18 cellular contexts compared by ENCODE assay signal in genomic region chr2:227740705-227741104, GRCh38. TPM values are rescaled to one million over a fixed set of nuclear protein-coding genes. Genes with fewer than 3 reads are reported as not detected.
DNase-seq lines count a peak whose midpoint lies in the region; FAIRE-seq and TF ChIP-seq lines count a peak whose summit lies in the region.
"Not testable (repeated sequence)": the region's sequence is repeated elsewhere in the genome, so short reads cannot be mapped to it uniquely, and the experiment has no call there.
"Had no signal": no experiment of that assay in that cellular context is flagged by ENCODE, and none has a peak within 500 bp of the region (broad histone marks: within the 10 kb centered on the region; RNA-seq: fewer than 3 reads in every experiment).

No MANE protein-coding gene starts in this region.

- H3K4me3 ChIP-seq in BE2C (ENCODE audit: low read depth, low read length); LNCaP clone FGC (ENCODE audit: low read depth, low read length); NT2/D1 (ENCODE audit: insufficient read length, low read depth); H1 (ENCODE audit: extremely low read depth in 1 of 4, insufficient read depth in 2 of 4, low read depth in 3 of 4, low read length in 4 of 4); kidney epithelial cell (ENCODE audit: low read depth, low read length); retinal pigment epithelial cell (ENCODE audit: low read length): not testable (repeated sequence)

- not testable (repeated sequence) for H3K4me1 ChIP-seq in BE2C; NT2/D1 (ENCODE audit: insufficient read depth, insufficient read length); H1 (replicated peaks in 1 of 4; ENCODE audit: control insufficient read depth in 3 of 4, insufficient read depth in 4 of 4, low read length in 3 of 4)

- not testable (repeated sequence) for H4K5ac ChIP-seq in H1 (ENCODE audit: insufficient read length, low read depth, low read length)

- H2BK5ac ChIP-seq in H1 (ENCODE audit: low read depth, low read length): not testable (repeated sequence)

- H2BK20ac ChIP-seq in H1 (ENCODE audit: low read length): not testable (repeated sequence)

- H3K9ac ChIP-seq in NT2/D1 (ENCODE audit: insufficient read length, low read depth); H1 (replicated peaks in 1 of 4; ENCODE audit: extremely low read depth in 1 of 4, low read depth in 3 of 4, low read length in 3 of 4): not testable (repeated sequence)

- CTCF ChIA-PET in H1 (lab: Charles Lee; ENCODE audit: partially characterized antibody): interaction anchor here (0.6 to 2.8 kb wide), 23 partner anchors 9 to 1527 kb away, joined by 3 to 24 read pairs (median 4); no protein-coding TSS in a partner anchor

- H4K91ac ChIP-seq in H1 (replicated peaks; ENCODE audit: insufficient read length, low read length): not testable (repeated sequence)

- peak; percentile 47 to 59; a peak in 3 of 4 replicates for TF ChIP-seq RAD21 in H1 (IDR thresholded peaks at IDR 0.05 in 1 of 2, conservative IDR thresholded peaks at IDR 0.05 in 1 of 2; ENCODE audit: low read depth in 2 of 2, low read length in 2 of 2)

- not testable (repeated sequence) for H3K4ac ChIP-seq in H1 (replicated peaks; ENCODE audit: insufficient read length, low read depth, low read length)

- H3K56ac ChIP-seq in H1 (replicated peaks; ENCODE audit: insufficient read length, low read depth, low read length): not testable (repeated sequence)

- not testable (repeated sequence) for H3K79me1 ChIP-seq in H1 (ENCODE audit: low read depth, low read length)

- H3K9me3 ChIP-seq in BE2C; NT2/D1 (ENCODE audit: insufficient read depth, low read length); H1 (ENCODE audit: insufficient read depth in 2 of 2, low read depth in 1 of 2, low read length in 1 of 2): not testable (repeated sequence)

- H2BK12ac ChIP-seq in H1 (ENCODE audit: low read depth, low read length): not testable (repeated sequence)

- not testable (repeated sequence) for H2BK15ac ChIP-seq in H1 (ENCODE audit: low read length)

- not testable (repeated sequence) for H3K4me2 ChIP-seq in H1 (ENCODE audit: insufficient read depth in 1 of 2, low read depth in 2 of 2, low read length in 2 of 2)

- H2BK120ac ChIP-seq in H1 (replicated peaks; ENCODE audit: low read depth, low read length): not testable (repeated sequence)

- H3K23ac ChIP-seq in H1 (ENCODE audit: insufficient read length): not testable (repeated sequence)

- H3K36me3 ChIP-seq in BE2C; NT2/D1 (ENCODE audit: insufficient read depth, insufficient read length, low read length); H1 (ENCODE audit: control insufficient read depth in 2 of 4, insufficient read depth in 4 of 4, low read length in 3 of 4); kidney epithelial cell (ENCODE audit: control insufficient read depth, insufficient read depth, low read length): not testable (repeated sequence)

- TF ChIP-seq POLR2A in H1 (IDR thresholded peaks at IDR 0.05; ENCODE audit: control extremely low read depth in 1 of 2, low read depth in 2 of 2, low read length in 2 of 2): not testable (repeated sequence)

- FAIRE-seq in H1 (lab: Jason Lieb, UNC): not testable (repeated sequence)

- TF ChIP-seq CTCF in BE2C (IDR thresholded peaks at IDR 0.05; ENCODE audit: low read depth, low read length): peak; percentile 17
- TF ChIP-seq CTCF in GM12872 (IDR thresholded peaks at IDR 0.05; ENCODE audit: insufficient read depth, low read depth, low read length): 0 out of 3 replicates have a peak, but pooled peaks have one; percentile 13
- TF ChIP-seq CTCF in LNCaP clone FGC (IDR thresholded peaks at IDR 0.05; ENCODE audit: control insufficient read depth, extremely low read depth, insufficient read depth): 0 out of 2 replicates have a peak, but pooled peaks have one; percentile 5
- peak; percentile 39 to 65 (median 54) for TF ChIP-seq CTCF in H1 (IDR thresholded peaks at IDR 0.05; ENCODE audit: control extremely low read depth in 1 of 3, insufficient read depth in 1 of 3, low read depth in 1 of 3, low read length in 3 of 3)
- peak; percentile 31 for TF ChIP-seq CTCF in kidney epithelial cell (IDR thresholded peaks at IDR 0.05; ENCODE audit: insufficient read depth, low read length, poor library complexity, severe bottlenecking)
- TF ChIP-seq CTCF in retinal pigment epithelial cell (conservative IDR thresholded peaks at IDR 0.05; ENCODE audit: low read depth, low read length): peak; percentile 23

- H3K14ac ChIP-seq in H1 (ENCODE audit: insufficient read length): not testable (repeated sequence)

- not testable (repeated sequence) for H3K27ac ChIP-seq in H1 (ENCODE audit: low read depth, low read length)

- not testable (repeated sequence) for DNase-seq in BE2C; LNCaP clone FGC (ENCODE audit: low read depth); kidney epithelial cell (ENCODE audit: low read depth); retinal pigment epithelial cell (ENCODE audit: low read depth)
- peak; percentile 50 for DNase-seq in NT2/D1 (ENCODE audit: low read depth, low spot score)
- DNase-seq in activated CD4-positive, alpha-beta T cell treated with anti-CD3 and anti-CD28 coated beads for 48 hours: peak; percentile 35
- DNase-seq in H1 (ENCODE audit: low read depth in 1 of 2, low spot score in 2 of 2): peak in 1 of 2 experiments; percentile 66

- not testable (repeated sequence) for H3K27me3 ChIP-seq in BE2C; NT2/D1 (ENCODE audit: insufficient read depth, insufficient read length); H1 (replicated peaks in 1 of 4; ENCODE audit: control insufficient read depth in 3 of 4, extremely low read depth in 1 of 4, insufficient read depth in 3 of 4, low read length in 3 of 4); kidney epithelial cell (ENCODE audit: control insufficient read depth, insufficient read depth, low read length)

- not testable (repeated sequence) for H4K20me1 ChIP-seq in H1 (replicated peaks in 1 of 2; ENCODE audit: control insufficient read depth in 1 of 2, insufficient read depth in 2 of 2, low read length in 2 of 2)

- H4K8ac ChIP-seq in H1 (ENCODE audit: extremely low read depth, insufficient read depth, low read length): not testable (repeated sequence)

- H3K18ac ChIP-seq in H1 (ENCODE audit: extremely low read depth, low read length): not testable (repeated sequence)

- not testable (repeated sequence) for H2AFZ ChIP-seq in H1 (ENCODE audit: low read length)

- POLR2A ChIA-PET in H1 (lab: Charles Lee; ENCODE audit: partially characterized antibody): interaction anchor here (0.8 kb wide), 1 partner anchor 25 kb away, joined by 4 read pairs; no protein-coding TSS in a partner anchor

- 60% methylated on average over 6 of the region's 7 CpGs; no CpG with 5 or more reads in 1 of the 2 experiments for WGBS in H1 (ENCODE audit: extremely low coverage in 1 of 2, insufficient coverage in 1 of 2, insufficient read length in 1 of 2, insufficient replicate concordance in 2 of 2, low coverage in 1 of 2, low lambda C conversion rate in 2 of 2, missing lambda C conversion rate in 1 of 2), 2 experiments

- not testable (repeated sequence) for TF ChIP-seq EP300 in H1 (IDR thresholded peaks at IDR 0.05; ENCODE audit: borderline replicate concordance in 1 of 2, low read depth in 2 of 2, low read length in 2 of 2)

- not testable (repeated sequence) for H2AK5ac ChIP-seq in H1 (ENCODE audit: low read depth, low read length)

- not testable (repeated sequence) for H3K79me2 ChIP-seq in H1 (ENCODE audit: control insufficient read depth in 1 of 2, insufficient read depth in 2 of 2, low read length in 2 of 2)

- H3K23me2 ChIP-seq in H1 (ENCODE audit: low read depth, low read length): not testable (repeated sequence)

RNA-seq across cellular contexts. Expression of gene SCYGR8, which starts 5.0 kb away (rescaled TPM):
- not detected for polyA plus RNA-seq in BE2C (2012; ENCODE audit: insufficient read depth, insufficient read length, low read depth)
- total RNA-seq in H1 (2021; fragmentation: NEBNext Ultra II Directional; extraction: Animal tissue kit (Norgen Biotek cat#: 25700)): not detected in 2 replicates
- not detected in 2 replicates for polyA plus RNA-seq in H1 (2011; rRNA removed)
- not detected for polyA plus RNA-seq in H1 (2011; cell fraction: cytosol; rRNA removed)
- polyA plus RNA-seq in H1 (2011; cell fraction: nucleus; rRNA removed): not detected
- not detected in 4 replicates for polyA plus RNA-seq in H1 (2012, experiment 1 of 2)
- not detected for polyA plus RNA-seq in H1 (2012, experiment 2 of 2)
- polyA plus RNA-seq in H1 (2013, experiment 1 of 2): not detected
- polyA plus RNA-seq in H1 (2013, experiment 2 of 2): not detected
- polyA minus RNA-seq in H1 (2011; rRNA and poly(A)+ RNA removed): not detected in 2 replicates
- not detected for polyA minus RNA-seq in H1 (2011; cell fraction: cytosol; rRNA and poly(A)+ RNA removed)
- not detected for polyA minus RNA-seq in H1 (2011; cell fraction: nucleus; rRNA and poly(A)+ RNA removed)
- not detected in 2 replicates for total RNA-seq in kidney epithelial cell
- total RNA-seq: activated T-helper 1 cell treated with anti-CD3 and anti-CD28 coated beads, Interleukin-12 subunit alpha, Interleukin-12 subunit beta, Interleukin-2, Interleukin-4 antibody, amounts not matched to agents 30 ng/mL and 10 ng/mL and 1 ng/mL, durations not matched to agents 14 hours and 24 hours and 36 hours; cardiac septum; heart right ventricle; left lobe of liver; naive thymus-derived CD4-positive, alpha-beta T cell; occipital lobe; smooth muscle cell; T-helper 2 cell treated with Interferon-gamma antibody and Interleukin-4, amounts not matched to agents 100 ng/mL and 5 ng/mL, for 36 hours; ureter had no signal
- polyA plus RNA-seq: heart right ventricle; IgD-negative memory B cell; naive thymus-derived CD4-positive, alpha-beta T cell; smooth muscle cell had no signal

RNA-seq across cellular contexts. Expression of gene SCYGR7, which starts 12.6 kb away (rescaled TPM):
- polyA plus RNA-seq in BE2C (2012; ENCODE audit: insufficient read depth, insufficient read length, low read depth): not detected
- total RNA-seq in H1 (2021; fragmentation: NEBNext Ultra II Directional; extraction: Animal tissue kit (Norgen Biotek cat#: 25700)): not detected in 2 replicates
- polyA plus RNA-seq in H1 (2011; rRNA removed): not detected in 2 replicates
- not detected for polyA plus RNA-seq in H1 (2011; cell fraction: cytosol; rRNA removed)
- polyA plus RNA-seq in H1 (2011; cell fraction: nucleus; rRNA removed): not detected
- polyA plus RNA-seq in H1 (2012, experiment 1 of 2): not detected in 4 replicates
- not detected for polyA plus RNA-seq in H1 (2012, experiment 2 of 2)
- not detected for polyA plus RNA-seq in H1 (2013, experiment 1 of 2)
- not detected for polyA plus RNA-seq in H1 (2013, experiment 2 of 2)
- polyA minus RNA-seq in H1 (2011; rRNA and poly(A)+ RNA removed): not detected in 2 replicates
- polyA minus RNA-seq in H1 (2011; cell fraction: cytosol; rRNA and poly(A)+ RNA removed): not detected
- polyA minus RNA-seq in H1 (2011; cell fraction: nucleus; rRNA and poly(A)+ RNA removed): not detected
- not detected in 2 replicates for total RNA-seq in kidney epithelial cell
- total RNA-seq: activated T-helper 1 cell treated with anti-CD3 and anti-CD28 coated beads, Interleukin-12 subunit alpha, Interleukin-12 subunit beta, Interleukin-2, Interleukin-4 antibody, amounts not matched to agents 30 ng/mL and 10 ng/mL and 1 ng/mL, durations not matched to agents 14 hours and 24 hours and 36 hours; cardiac septum; heart right ventricle; left lobe of liver; naive thymus-derived CD4-positive, alpha-beta T cell; occipital lobe; smooth muscle cell; T-helper 2 cell treated with Interferon-gamma antibody and Interleukin-4, amounts not matched to agents 100 ng/mL and 5 ng/mL, for 36 hours; ureter had no signal
- polyA plus RNA-seq: heart right ventricle; IgD-negative memory B cell; naive thymus-derived CD4-positive, alpha-beta T cell; smooth muscle cell had no signal

RNA-seq across cellular contexts. Expression of gene SCYGR6, which starts 16.1 kb away (rescaled TPM):
- polyA plus RNA-seq in BE2C (2012; ENCODE audit: insufficient read depth, insufficient read length, low read depth): not detected
- total RNA-seq in H1 (2021; fragmentation: NEBNext Ultra II Directional; extraction: Animal tissue kit (Norgen Biotek cat#: 25700)): not detected in 2 replicates
- not detected in 2 replicates for polyA plus RNA-seq in H1 (2011; rRNA removed)
- polyA plus RNA-seq in H1 (2011; cell fraction: cytosol; rRNA removed): not detected
- not detected for polyA plus RNA-seq in H1 (2011; cell fraction: nucleus; rRNA removed)
- polyA plus RNA-seq in H1 (2012, experiment 1 of 2): not detected in 4 replicates
- polyA plus RNA-seq in H1 (2012, experiment 2 of 2): not detected
- polyA plus RNA-seq in H1 (2013, experiment 1 of 2): not detected
- polyA plus RNA-seq in H1 (2013, experiment 2 of 2): not detected
- not detected in 2 replicates for polyA minus RNA-seq in H1 (2011; rRNA and poly(A)+ RNA removed)
- polyA minus RNA-seq in H1 (2011; cell fraction: cytosol; rRNA and poly(A)+ RNA removed): not detected
- polyA minus RNA-seq in H1 (2011; cell fraction: nucleus; rRNA and poly(A)+ RNA removed): not detected
- total RNA-seq in kidney epithelial cell: not detected in 2 replicates
- total RNA-seq: activated T-helper 1 cell treated with anti-CD3 and anti-CD28 coated beads, Interleukin-12 subunit alpha, Interleukin-12 subunit beta, Interleukin-2, Interleukin-4 antibody, amounts not matched to agents 30 ng/mL and 10 ng/mL and 1 ng/mL, durations not matched to agents 14 hours and 24 hours and 36 hours; cardiac septum; heart right ventricle; left lobe of liver; naive thymus-derived CD4-positive, alpha-beta T cell; occipital lobe; smooth muscle cell; T-helper 2 cell treated with Interferon-gamma antibody and Interleukin-4, amounts not matched to agents 100 ng/mL and 5 ng/mL, for 36 hours; ureter had no signal
- polyA plus RNA-seq: heart right ventricle; IgD-negative memory B cell; naive thymus-derived CD4-positive, alpha-beta T cell; smooth muscle cell had no signal

RNA-seq across cellular contexts. Expression of gene SLC19A3, which starts 22.9 kb away (rescaled TPM):
- polyA plus RNA-seq in BE2C (2012; ENCODE audit: insufficient read depth, insufficient read length, low read depth): 0.91 TPM
- 5.9 and 9.8 TPM in 2 replicates for total RNA-seq in H1 (2021; fragmentation: NEBNext Ultra II Directional; extraction: Animal tissue kit (Norgen Biotek cat#: 25700))
- 7.0 and 8.4 TPM in 2 replicates for polyA plus RNA-seq in H1 (2011; rRNA removed)
- 5.1 TPM for polyA plus RNA-seq in H1 (2011; cell fraction: cytosol; rRNA removed)
- 6.7 TPM for polyA plus RNA-seq in H1 (2011; cell fraction: nucleus; rRNA removed)
- 2.8 to 6.1 TPM (median 4.4 TPM) in 4 replicates for polyA plus RNA-seq in H1 (2012, experiment 1 of 2)
- polyA plus RNA-seq in H1 (2012, experiment 2 of 2): 1.7 TPM
- 9.2 TPM for polyA plus RNA-seq in H1 (2013, experiment 1 of 2)
- polyA plus RNA-seq in H1 (2013, experiment 2 of 2): 9.6 TPM
- 15.4 and 21.1 TPM in 2 replicates for polyA minus RNA-seq in H1 (2011; rRNA and poly(A)+ RNA removed)
- 5.9 TPM for polyA minus RNA-seq in H1 (2011; cell fraction: cytosol; rRNA and poly(A)+ RNA removed)
- polyA minus RNA-seq in H1 (2011; cell fraction: nucleus; rRNA and poly(A)+ RNA removed): 14.9 TPM
- total RNA-seq in kidney epithelial cell: 0.07 and 0.25 TPM in 2 replicates
- total RNA-seq: activated T-helper 1 cell treated with anti-CD3 and anti-CD28 coated beads, Interleukin-12 subunit alpha, Interleukin-12 subunit beta, Interleukin-2, Interleukin-4 antibody, amounts not matched to agents 30 ng/mL and 10 ng/mL and 1 ng/mL, durations not matched to agents 14 hours and 24 hours and 36 hours; naive thymus-derived CD4-positive, alpha-beta T cell; T-helper 2 cell treated with Interferon-gamma antibody and Interleukin-4, amounts not matched to agents 100 ng/mL and 5 ng/mL, for 36 hours had no signal
- polyA plus RNA-seq: IgD-negative memory B cell; naive thymus-derived CD4-positive, alpha-beta T cell had no signal
